Comparison of ENCODE assay signal across 26 cellular contexts in the genomic region with DNA sequence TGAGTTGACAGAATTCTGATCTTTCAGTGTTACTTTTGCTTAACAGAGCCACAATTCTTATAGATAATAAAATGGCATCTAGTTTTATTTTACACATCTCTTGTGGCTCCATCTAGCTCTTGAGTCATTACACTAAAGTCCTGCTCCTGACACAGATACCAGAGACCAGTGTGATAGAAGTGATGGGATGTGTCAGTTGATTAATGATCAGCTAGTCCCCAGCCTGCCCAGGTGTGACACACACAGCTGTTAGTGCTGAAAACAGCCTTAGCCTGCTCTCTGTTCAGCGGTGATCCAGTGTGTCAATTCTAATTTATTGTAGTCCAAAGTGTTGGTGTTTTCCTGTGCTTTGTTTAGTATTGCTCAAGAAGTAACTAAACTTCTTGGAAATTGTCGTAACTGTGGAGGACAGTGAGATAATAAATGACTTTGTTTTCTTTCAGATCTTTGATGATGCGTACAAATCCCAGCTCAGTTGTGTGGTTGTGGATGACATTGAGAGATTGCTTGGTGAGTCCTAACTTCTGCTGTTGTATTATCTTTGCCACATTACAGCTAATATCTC.
A peak's percentile ranks its signal among the peaks of the same experiment; 100 is the strongest.
DNase-seq lines count a peak whose midpoint lies in the region; FAIRE-seq and TF ChIP-seq lines count a peak whose summit lies in the region.
"Had no signal": no experiment of that assay in that cellular context is flagged by ENCODE, and none has a peak within 500 bp of the region (broad histone marks: within the 10 kb centered on the region; RNA-seq: fewer than 3 reads in every experiment).

No MANE protein-coding gene starts in this region.

- no peaks in the 10 kb centered on the region for H3K9me3 Mint-ChIP-seq in type B pancreatic cell
- H3K9me3 Mint-ChIP-seq: CD14-positive monocyte; effector memory CD8-positive, alpha-beta T cell; stimulated activated naive CD8-positive, alpha-beta T cell treated with anti-CD3 and anti-CD28 coated beads, Interleukin-15, amount 100 ng/mL, for 72 hours had no signal

- no peaks in the 10 kb centered on the region for H4K20me1 ChIP-seq in keratinocyte (ENCODE audit: control insufficient read depth, extremely low read depth, insufficient read depth, low read length)

- TF ChIP-seq CTCF in WERI-Rb-1 (IDR thresholded peaks at IDR 0.05; ENCODE audit: low read depth, low read length) (no peak), keratinocyte (optimal IDR thresholded peaks at IDR 0.05 in 1 of 3, IDR thresholded peaks at IDR 0.05 in 1 of 3, conservative IDR thresholded peaks at IDR 0.05 in 1 of 3; ENCODE audit: extremely low read depth in 1 of 3, insufficient read depth in 2 of 3, low read length in 3 of 3) (no peak), type B pancreatic cell (conservative IDR thresholded peaks at IDR 0.05) (no peak)

- peaks cover 19% of the 10 kb centered on the region for H3K36me3 ChIP-seq in WERI-Rb-1
- no peaks in the 10 kb centered on the region for H3K36me3 ChIP-seq in keratinocyte (ENCODE audit: control insufficient read depth in 2 of 2, extremely low read depth in 1 of 2, insufficient read depth in 2 of 2, low read length in 2 of 2)

- no peaks in the 10 kb centered on the region for H3K27me3 ChIP-seq in WERI-Rb-1 (ENCODE audit: insufficient read depth, low read depth, severe bottlenecking)
- H3K27me3 ChIP-seq in keratinocyte (ENCODE audit: control insufficient read depth, extremely low read depth, insufficient read depth, low read length) = no peaks in the 10 kb centered on the region
- H3K27me3 ChIP-seq: heart left ventricle, neutrophil, upper lobe of left lung had no signal

- no peak overlapping the region for H3K9ac ChIP-seq in keratinocyte (ENCODE audit: control insufficient read depth, extremely low read depth, insufficient read depth, low read length)

- no peaks in the 10 kb centered on the region for H3K27me3 Mint-ChIP-seq in type B pancreatic cell
- H3K27me3 Mint-ChIP-seq: activated CD8-positive, alpha-beta memory T cell treated with anti-CD3 and anti-CD28 coated beads, Interleukin-2, amount 10 ng/mL, durations not matched to agents 7 days and 5 days; activated naive CD8-positive, alpha-beta T cell; effector memory CD8-positive, alpha-beta T cell; stimulated activated naive CD8-positive, alpha-beta T cell treated with anti-CD3 and anti-CD28 coated beads, Interleukin-15, amount 100 ng/mL, for 72 hours had no signal

- H3K27ac ChIP-seq in WERI-Rb-1 = peak overlapping the region; percentile 51
- H3K27ac ChIP-seq in keratinocyte (ENCODE audit: control insufficient read depth, insufficient read depth, low read length) = no peak overlapping the region
- H3K27ac ChIP-seq: heart left ventricle, neutrophil, RWPE1, upper lobe of left lung had no signal

- H3K36me3 Mint-ChIP-seq in type B pancreatic cell = peaks cover 12% of the 10 kb centered on the region

- no peaks in the 10 kb centered on the region for H3K79me2 ChIP-seq in keratinocyte (ENCODE audit: control insufficient read depth, insufficient read depth, low read length)

- H2AFZ ChIP-seq in keratinocyte (ENCODE audit: control insufficient read depth, low read length) = no peak overlapping the region

- H3K4me1 Mint-ChIP-seq in type B pancreatic cell (ENCODE audit: unreplicated experiment) = peaks cover 14% of the 10 kb centered on the region
- H3K4me1 Mint-ChIP-seq: activated CD8-positive, alpha-beta memory T cell treated with anti-CD3 and anti-CD28 coated beads, Interleukin-2, amount 10 ng/mL, durations not matched to agents 7 days and 5 days; stimulated activated naive CD8-positive, alpha-beta T cell treated with anti-CD3 and anti-CD28 coated beads, Interleukin-15, amount 100 ng/mL, for 72 hours had no signal

- no peak overlapping the region for H3K4me3 ChIP-seq in WERI-Rb-1 (ENCODE audit: low read depth, low read length)
- no peak overlapping the region for H3K4me3 ChIP-seq in keratinocyte (ENCODE audit: control insufficient read depth in 2 of 3, extremely low read depth in 1 of 3, insufficient read depth in 2 of 3, low read depth in 1 of 3, low read length in 3 of 3)
- H3K4me3 ChIP-seq: heart left ventricle, upper lobe of left lung had no signal

- dilution Hi-C loops in keratinocyte (cut with MboI; ENCODE audit: extremely low pct_ligation_motif_present, low sequenced_read_pairs) = no loop called here

- H3K4me3 Mint-ChIP-seq in type B pancreatic cell = peak overlapping the region; percentile 27
- H3K4me3 Mint-ChIP-seq: activated CD8-positive, alpha-beta memory T cell treated with anti-CD3 and anti-CD28 coated beads, Interleukin-2, amount 10 ng/mL, durations not matched to agents 7 days and 5 days; activated naive CD8-positive, alpha-beta T cell; CD14-positive monocyte; effector memory CD8-positive, alpha-beta T cell; stimulated activated naive CD8-positive, alpha-beta T cell treated with anti-CD3 and anti-CD28 coated beads, Interleukin-15, amount 100 ng/mL, for 72 hours had no signal

- H3K4me1 ChIP-seq in keratinocyte (ENCODE audit: control insufficient read depth, extremely low read depth, insufficient read depth, low read length) = peaks cover 79% of the 10 kb centered on the region
- H3K4me1 ChIP-seq: heart left ventricle, upper lobe of left lung had no signal

- no peaks in the 10 kb centered on the region for H3K9me1 ChIP-seq in keratinocyte (ENCODE audit: control insufficient read depth, extremely low read depth, insufficient read depth, low read length)

- FAIRE-seq in keratinocyte (lab: Jason Lieb, UNC) = peak; percentile 71
- FAIRE-seq: A204.1 had no signal

- H3K9me3 ChIP-seq in WERI-Rb-1 (ENCODE audit: severe bottlenecking) (no peaks in the 10 kb centered on the region), keratinocyte (ENCODE audit: control insufficient read depth, low read depth, low read length) (no peaks in the 10 kb centered on the region)
- H3K9me3 ChIP-seq: heart left ventricle, neutrophil, upper lobe of left lung had no signal

- DNase-seq in NCI-H82 (lab: John Stamatoyannopoulos, UW) = peak; percentile 23
- no peak for DNase-seq in NCI-H82 treated with DMSO at 0.1 percent for 48 hours (lab: John Stamatoyannopoulos, UW; ENCODE audit: unreplicated experiment)
- DNase-seq in WERI-Rb-1 = peak; percentile 51
- no peak for DNase-seq in keratinocyte (ENCODE audit: low read depth, low spot score)
- DNase-seq in type B pancreatic cell (ENCODE audit: extremely low spot score, unreplicated experiment) = no peak
- DNase-seq in AG08395 (ENCODE audit: low spot score) = no peak
- DNase-seq in T-helper 2 cell = no peak
- DNase-seq in AG08396 (ENCODE audit: low spot score) = no peak
- DNase-seq: activated CD4-positive, alpha-beta T cell treated with anti-CD3 and anti-CD28 coated beads for 48 hours; activated CD8-positive, alpha-beta memory T cell treated with anti-CD3 and anti-CD28 coated beads, Interleukin-2, amount 10 ng/mL, durations not matched to agents 7 days and 5 days; DMS 273 treated with DMSO at 0.1 percent for 48 hours; effector memory CD8-positive, alpha-beta T cell; heart left ventricle; KBM-7; NCI-H1092; NCI-H1930; NCI-H446 treated with DMSO at 0.1 percent for 48 hours; stimulated activated CD4-positive, alpha-beta T cell treated with anti-CD3 and anti-CD28 coated beads, Interleukin-4, amount 100 ng/mL, for 4 hours; stimulated activated naive CD8-positive, alpha-beta T cell treated with anti-CD3 and anti-CD28 coated beads, Interleukin-15, amount 100 ng/mL, for 72 hours; SW 1271; upper lobe of left lung had no signal

- peak overlapping the region; percentile 84 for H3K27ac Mint-ChIP-seq in type B pancreatic cell
- H3K27ac Mint-ChIP-seq: activated CD8-positive, alpha-beta memory T cell treated with anti-CD3 and anti-CD28 coated beads, Interleukin-2, amount 10 ng/mL, durations not matched to agents 7 days and 5 days; activated naive CD8-positive, alpha-beta T cell; effector memory CD8-positive, alpha-beta T cell; stimulated activated naive CD8-positive, alpha-beta T cell treated with anti-CD3 and anti-CD28 coated beads, Interleukin-15, amount 100 ng/mL, for 72 hours had no signal

- H3K4me2 ChIP-seq in keratinocyte (ENCODE audit: control insufficient read depth, extremely low read depth, insufficient read depth, low read depth, low read length) = no peak overlapping the region

Comparison
In these comparisons a context has a peak if more than half of its experiments do, and no peak if none do; other contexts are left out.
1. DNase-seq: peak in NCI-H82 (single experiment) and WERI-Rb-1 (single experiment); none in NCI-H82 treated with DMSO at 0.1 percent for 48 hours (single experiment), keratinocyte (single experiment), type B pancreatic cell (single experiment), AG08395 (single experiment), T-helper 2 cell (0 of 5) and AG08396 (single experiment).